In genomic region chr4:10662937-10663336, GRCh38 we compare ENCODE assay signal across 34 cellular contexts. TPM values are rescaled to one million over a fixed set of nuclear protein-coding genes. Genes with fewer than 3 reads are reported as not detected.
"Had no signal": no experiment of that assay in that cellular context is flagged by ENCODE, and none has a peak within 500 bp of the region (broad histone marks: within the 10 kb centered on the region; RNA-seq: fewer than 3 reads in every experiment).

No MANE protein-coding gene starts in this region.

- H3K4me3 Mint-ChIP-seq: activated CD4-positive, alpha-beta memory T cell treated with anti-CD3 and anti-CD28 coated beads for 36 hours; activated CD4-positive, alpha-beta T cell treated with anti-CD3 and anti-CD28 coated beads for 36 hours; activated naive CD8-positive, alpha-beta T cell treated with anti-CD3 and anti-CD28 coated beads for 36 hours; brain; T-helper 1 cell treated with Interleukin-12 subunit alpha and Interleukin-12 subunit beta and Interleukin-4 antibody, amounts not matched to agents 30 μg/mL and 1 μg/mL, for 36 hours; T-helper 2 cell treated with Interferon-gamma antibody and Interleukin-4, amounts not matched to agents 5 μg/mL and 100 μg/mL, for 36 hours had no signal

- H3K36me3 ChIP-seq: Peyer's patch, SJSA1 had no signal

- H3K9ac ChIP-seq: SK-N-SH had no signal

- H3K36me3 Mint-ChIP-seq: activated CD4-positive, alpha-beta memory T cell treated with anti-CD3 and anti-CD28 coated beads for 36 hours; activated naive CD8-positive, alpha-beta T cell treated with anti-CD3 and anti-CD28 coated beads for 36 hours; brain had no signal

- H3K4me2 ChIP-seq: SK-N-SH had no signal

- DNase-seq: activated CD4-positive, alpha-beta memory T cell treated with anti-CD3 and anti-CD28 coated beads for 36 hours; activated CD4-positive, alpha-beta T cell treated with anti-CD3 and anti-CD28 coated beads for 36 hours; activated CD4-positive, alpha-beta T cell treated with anti-CD3 and anti-CD28 coated beads, Interleukin-2, amount 50 U/mL, for 1 hour; activated CD8-positive, alpha-beta memory T cell treated with anti-CD3 and anti-CD28 coated beads, Interleukin-2, amount 50 U/mL, for 4 hours; activated effector memory CD4-positive, alpha-beta T cell treated with anti-CD3 and anti-CD28 coated beads, Interleukin-2, amount 50 U/mL, for 16 hours; activated naive CD4-positive, alpha-beta T cell; activated naive CD4-positive, alpha-beta T cell treated with anti-CD3 and anti-CD28 coated beads, Interleukin-2, amount 50 U/mL, for 16 hours; activated naive CD8-positive, alpha-beta T cell treated with anti-CD3 and anti-CD28 coated beads for 36 hours; activated T-cell treated with anti-CD3 and anti-CD28 coated beads for 4 hours; activated T-cell treated with anti-CD3 and anti-CD28 coated beads, Interleukin-2, amount 50 U/mL, for 48 hours; central memory CD4-positive, alpha-beta T cell; Karpas-422; KBM-7; NCI-H1105; NCI-H1417 treated with DMSO at 0.1 percent for 48 hours; NCI-H187 treated with DMSO at 0.1 percent for 48 hours; NCI-H2081 treated with DMSO at 0.1 percent for 48 hours; NCI-H226; NCI-H524 treated with DMSO at 0.1 percent for 48 hours; PC-3; Peyer's patch; RPMI8226; SHP77 treated with DMSO at 0.1 percent for 48 hours; SK-N-SH had no signal

- FAIRE-seq: bronchial epithelial cell, colon had no signal

- H3K27me3 ChIP-seq: Peyer's patch, SJSA1 had no signal

- H3K27me3 Mint-ChIP-seq: activated CD4-positive, alpha-beta T cell treated with anti-CD3 and anti-CD28 coated beads for 36 hours; activated naive CD8-positive, alpha-beta T cell treated with anti-CD3 and anti-CD28 coated beads for 36 hours had no signal

- H3K4me3 ChIP-seq: Peyer's patch, SJSA1 had no signal

- ATAC-seq: activated CD4-positive, alpha-beta T cell treated with anti-CD3 and anti-CD28 coated beads for 36 hours; activated CD4-positive, CD25-positive, alpha-beta regulatory T cell treated with anti-CD3 and anti-CD28 coated beads, Interleukin-2, amount 50 U/mL, for 24 hours; PC-3 had no signal

- H3K27ac Mint-ChIP-seq: activated CD4-positive, alpha-beta memory T cell treated with anti-CD3 and anti-CD28 coated beads for 36 hours; activated CD4-positive, alpha-beta T cell treated with anti-CD3 and anti-CD28 coated beads for 36 hours; activated naive CD8-positive, alpha-beta T cell treated with anti-CD3 and anti-CD28 coated beads for 36 hours; brain; T-helper 1 cell treated with Interleukin-12 subunit alpha and Interleukin-12 subunit beta and Interleukin-4 antibody, amounts not matched to agents 30 μg/mL and 1 μg/mL, for 36 hours; T-helper 2 cell treated with Interferon-gamma antibody and Interleukin-4, amounts not matched to agents 5 μg/mL and 100 μg/mL, for 36 hours had no signal

- H3K9me3 Mint-ChIP-seq: activated CD4-positive, alpha-beta memory T cell treated with anti-CD3 and anti-CD28 coated beads for 36 hours; activated naive CD8-positive, alpha-beta T cell treated with anti-CD3 and anti-CD28 coated beads for 36 hours; T-helper 1 cell treated with Interleukin-12 subunit alpha and Interleukin-12 subunit beta and Interleukin-4 antibody, amounts not matched to agents 30 μg/mL and 1 μg/mL, for 36 hours; T-helper 2 cell treated with Interferon-gamma antibody and Interleukin-4, amounts not matched to agents 5 μg/mL and 100 μg/mL, for 36 hours had no signal

- H3K4me1 ChIP-seq: Peyer's patch, SJSA1 had no signal

- H3K9me3 ChIP-seq: Peyer's patch, SJSA1, SK-N-SH had no signal

- H3K27ac ChIP-seq: Peyer's patch, SJSA1 had no signal

RNA-seq across cellular contexts. Expression of gene CLNK, which starts 21.6 kb away (rescaled TPM):
- total RNA-seq: activated CD4-positive, alpha-beta memory T cell treated with anti-CD3 and anti-CD28 coated beads for 36 hours; activated CD4-positive, alpha-beta T cell treated with anti-CD3 and anti-CD28 coated beads for 36 hours; bronchial epithelial cell; cerebellum; MCF 10A; NCI-H460; PC-3; SJSA1 had no signal
- polyA plus RNA-seq: SK-N-SH had no signal
